In genomic region chr10:71683301-71683700, GRCh38 we compare ENCODE assay signal across 20 cellular contexts. TPM values are rescaled to one million over a fixed set of nuclear protein-coding genes. Genes with fewer than 3 reads are reported as not detected.
"Had no signal": no experiment of that assay in that cellular context is flagged by ENCODE, and none has a peak within 500 bp of the region (broad histone marks: within the 10 kb centered on the region; RNA-seq: fewer than 3 reads in every experiment).

No MANE protein-coding gene starts in this region.

- H3K4me3 ChIP-seq: colonic mucosa, lower lobe of right lung, ovary had no signal

- H3K4me3 Mint-ChIP-seq: endodermal cell, naive B cell, nephron progenitor cell, type B pancreatic cell had no signal

- H3K27me3 ChIP-seq: colonic mucosa, ovary had no signal

- H3K4me1 ChIP-seq: colonic mucosa had no signal

- H3K27ac ChIP-seq: colonic mucosa, lower lobe of right lung, ovary had no signal

- ATAC-seq: left lobe of liver, lower lobe of right lung, right cardiac atrium had no signal

- H3K36me3 ChIP-seq: colonic mucosa, lower lobe of right lung, ovary had no signal

- H3K27ac Mint-ChIP-seq: nephron progenitor cell, progenitor cell of endocrine pancreas, type B pancreatic cell had no signal

- DNase-seq: colonic mucosa; effector CD4-positive, alpha-beta T cell; endodermal cell; erythroblast; kidney glomerular epithelial cell; lower lobe of right lung; mesendoderm; naive B cell; nephron progenitor cell; ovary; right cardiac atrium; small intestine; stimulated activated CD4-positive, alpha-beta T cell treated with anti-CD3 and anti-CD28 coated beads, Interleukin-12 subunit alpha, Interleukin-12 subunit beta, amount 100 ng/mL, for 4 hours; stimulated activated naive CD4-positive, alpha-beta T cell treated with Interleukin-2 at 50 U/mL for 16 hours had no signal

- H3K9me3 ChIP-seq: colonic mucosa, lower lobe of right lung, ovary had no signal

RNA-seq across cellular contexts. Expression of gene C10orf105, which starts 36.3 kb away (rescaled TPM):
- total RNA-seq: dermis microvascular lymphatic vessel endothelial cell, endothelial cell of umbilical vein, frontal cortex, left lobe of liver, progenitor cell of endocrine pancreas had no signal
